Comparison of ENCODE assay signal across 2 cellular contexts in genomic region chr22:36320553-36320952, GRCh38.
TF ChIP-seq lines count a peak whose summit lies in the region.

No MANE protein-coding gene starts in this region.

TF ChIP-seq in SK-N-SH treated with all-trans-retinoic acid at 6 μM for 48 hours, 23 proteins besides CTCF, POLR2A, EP300 and RAD21 (continued from another document):
- no peak for TF ChIP-seq ZFP3 (CRISPR knock-in tag; IDR thresholded peaks at IDR 0.05)
- TF ChIP-seq ZC3H10 (CRISPR knock-in tag; IDR thresholded peaks at IDR 0.05), result no peak
- TF ChIP-seq OSR1 (CRISPR knock-in tag; IDR thresholded peaks at IDR 0.05), result no peak
- TF ChIP-seq SNAI2 (CRISPR knock-in tag; IDR thresholded peaks at IDR 0.05), result no peak
- TF ChIP-seq CREB5 (CRISPR knock-in tag; IDR thresholded peaks at IDR 0.05; ENCODE audit: low read depth), result no peak
- TF ChIP-seq PATZ1 (CRISPR knock-in tag; IDR thresholded peaks at IDR 0.05; ENCODE audit: borderline replicate concordance), result no peak
- TF ChIP-seq TSHZ2 (CRISPR knock-in tag; IDR thresholded peaks at IDR 0.05), result no peak
- TF ChIP-seq TOX (CRISPR knock-in tag; IDR thresholded peaks at IDR 0.05; ENCODE audit: borderline replicate concordance), result no peak
- no peak for TF ChIP-seq CSRNP3 (CRISPR knock-in tag; IDR thresholded peaks at IDR 0.05)
- no peak for TF ChIP-seq ZNF8 (CRISPR knock-in tag; IDR thresholded peaks at IDR 0.05)

TF ChIP-seq in WTC11, 78 proteins besides CTCF, POLR2A, EP300 and RAD21 (continued from another document):
- no peak for TF ChIP-seq AFF4 (CRISPR knock-in tag; IDR thresholded peaks at IDR 0.05; ENCODE audit: borderline replicate concordance)
